9 cellular contexts compared by ENCODE assay signal in genomic region chr5:150490754-150491153, GRCh38. TPM values are rescaled to one million over a fixed set of nuclear protein-coding genes. Genes with fewer than 3 reads are reported as not detected.
DNase-seq lines count a peak whose midpoint lies in the region; TF ChIP-seq lines count a peak whose summit lies in the region.
"Had no signal": no experiment of that assay in that cellular context is flagged by ENCODE, and none has a peak within 500 bp of the region (broad histone marks: within the 10 kb centered on the region; RNA-seq: fewer than 3 reads in every experiment).

No MANE protein-coding gene starts in this region.

- H3K27ac ChIP-seq in prostate gland, result peak overlapping the region; percentile 22 to 93

- peak overlapping the region; percentile 62 for H3K4me3 Mint-ChIP-seq in endothelial cell (ENCODE audit: unreplicated experiment)

- no peaks in the 10 kb centered on the region for H3K9me3 ChIP-seq in prostate gland

- WGBS in prostate gland, result 52% methylated on average over 1 of the region's 1 CpG

- no peaks in the 10 kb centered on the region for H3K27me3 ChIP-seq in prostate gland (replicated peaks; ENCODE audit: insufficient read depth)

- intact Hi-C loops in prostate gland (cut with DNase I), result no loop called here

- peaks cover 47% of the 10 kb centered on the region for H3K36me3 Mint-ChIP-seq in endothelial cell (ENCODE audit: low read depth, unreplicated experiment)

- H3K36me3 ChIP-seq in prostate gland, result no peaks in the 10 kb centered on the region

- H3K9me3 Mint-ChIP-seq in endothelial cell (ENCODE audit: unreplicated experiment), result no peaks in the 10 kb centered on the region

- DNase-seq in Ammon's horn (ENCODE audit: low spot score) (peak; percentile 39), NB4 (ENCODE audit: low read depth) (peak; percentile 76), endothelial cell (ENCODE audit: low spot score) (no peak), prostate gland (ENCODE audit: low spot score) (no peak), NCI-H2227 (lab: John Stamatoyannopoulos, UW; ENCODE audit: unreplicated experiment) (no peak), GF-D8 (lab: John Stamatoyannopoulos, UW) (no peak), glomerular visceral epithelial cell (ENCODE audit: extremely low spot score) (no peak), NCI-H1417 (lab: John Stamatoyannopoulos, UW) (no peak)
- DNase-seq: NCI-H2081 had no signal

- no peak for TF ChIP-seq CTCF in NB4 (IDR thresholded peaks at IDR 0.05; ENCODE audit: low read depth, low read length)
- no peak for TF ChIP-seq CTCF in endothelial cell (IDR thresholded peaks at IDR 0.05; ENCODE audit: unreplicated experiment)
- TF ChIP-seq CTCF in prostate gland (IDR thresholded peaks at IDR 0.05), result no peak

- no peak overlapping the region for H3K4me3 ChIP-seq in NB4 (ENCODE audit: low read depth, low read length)
- no peak overlapping the region for H3K4me3 ChIP-seq in prostate gland

- TF ChIP-seq POLR2A in NB4 (IDR thresholded peaks at IDR 0.05; ENCODE audit: extremely low read depth, insufficient read length) (no peak), prostate gland (IDR thresholded peaks at IDR 0.05) (no peak)

- peak overlapping the region; percentile 32 for H3K27ac Mint-ChIP-seq in endothelial cell (ENCODE audit: unreplicated experiment)

- H3K4me1 Mint-ChIP-seq in endothelial cell (ENCODE audit: unreplicated experiment), result peaks cover 64% of the 10 kb centered on the region

- peaks cover 17% of the 10 kb centered on the region for H3K4me1 ChIP-seq in prostate gland (replicated peaks)

- peaks cover 23% of the 10 kb centered on the region for H3K27me3 Mint-ChIP-seq in endothelial cell (ENCODE audit: unreplicated experiment)

RNA-seq across cellular contexts. Expression of gene NDST1, which starts 17.2 kb away (rescaled TPM):
- total RNA-seq in endothelial cell (ENCODE audit: unreplicated experiment) (178 TPM), prostate gland (100 to 1,000 TPM in 1 of 2 donors, 10 to 100 TPM in 1; 65.8 to 175 TPM)

RNA-seq across cellular contexts. Expression of gene RPS14, which starts 41.2 kb away (rescaled TPM):
- total RNA-seq in endothelial cell (ENCODE audit: unreplicated experiment) (2,784 TPM), prostate gland (1,000 to 10,000 TPM; 1,708 to 3,672 TPM)

Comparison
In these comparisons a context has a peak if more than half of its experiments do, and no peak if none do; other contexts are left out.
1. DNase-seq: peak in Ammon's horn (single experiment) and NB4 (single experiment); none in endothelial cell (single experiment), prostate gland (single experiment), NCI-H2227 (single experiment), GF-D8 (single experiment), glomerular visceral epithelial cell (single experiment) and NCI-H1417 (0 of 3).